26 cellular contexts compared by ENCODE assay signal in genomic region chr10:7315906-7316305, GRCh38.
DNase-seq lines count a peak whose midpoint lies in the region; ATAC-seq and TF ChIP-seq lines count a peak whose summit lies in the region.
"Had no signal": no experiment of that assay in that cellular context is flagged by ENCODE, and none has a peak within 500 bp of the region (broad histone marks: within the 10 kb centered on the region; RNA-seq: fewer than 3 reads in every experiment).

No MANE protein-coding gene starts in this region.

- peak overlapping the region; percentile 46 for H3K27ac Mint-ChIP-seq in activated naive CD8-positive, alpha-beta T cell treated with anti-CD3 and anti-CD28 coated beads, Interleukin-2, amount 10 ng/mL, durations not matched to agents 7 days and 5 days
- H3K27ac Mint-ChIP-seq in stimulated activated effector memory CD8-positive, alpha-beta T cell treated with anti-CD3 and anti-CD28 coated beads, Interleukin-12 subunit alpha, Interleukin-12 subunit beta, amount 100 ng/mL, for 72 hours, result peak overlapping the region; percentile 90
- no peak overlapping the region for H3K27ac Mint-ChIP-seq in stimulated activated naive CD8-positive, alpha-beta T cell treated with anti-CD3 and anti-CD28 coated beads, Interleukin-15, amount 100 ng/mL, for 72 hours
- H3K27ac Mint-ChIP-seq: activated CD4-positive, alpha-beta memory T cell treated with anti-CD3 and anti-CD28 coated beads, Interleukin-2, amount 10 ng/mL, durations not matched to agents 7 days and 5 days had no signal

- POLR2A ChIA-PET in activated naive CD8-positive, alpha-beta T cell treated with anti-CD3 and anti-CD28 coated beads, Interleukin-2, amount 10 ng/mL, durations not matched to agents 7 days and 5 days (lab: Charles Lee), result no interaction called here

- peaks cover 52% of the 10 kb centered on the region for H3K4me1 Mint-ChIP-seq in activated naive CD8-positive, alpha-beta T cell treated with anti-CD3 and anti-CD28 coated beads, Interleukin-2, amount 10 ng/mL, durations not matched to agents 7 days and 5 days
- H3K4me1 Mint-ChIP-seq in stimulated activated effector memory CD8-positive, alpha-beta T cell treated with anti-CD3 and anti-CD28 coated beads, Interleukin-12 subunit alpha, Interleukin-12 subunit beta, amount 100 ng/mL, for 72 hours, result peaks cover 79% of the 10 kb centered on the region
- peaks cover 79% of the 10 kb centered on the region for H3K4me1 Mint-ChIP-seq in stimulated activated naive CD8-positive, alpha-beta T cell treated with anti-CD3 and anti-CD28 coated beads, Interleukin-15, amount 100 ng/mL, for 72 hours

- DNase-seq in Right ventricle myocardium inferior (ENCODE audit: missing footprints) (no peak), cardiac septum (ENCODE audit: low spot score) (no peak), fibroblast of villous mesenchyme (ENCODE audit: low read depth) (peak; percentile 35), H4 (ENCODE audit: low spot score) (no peak)
- no peak for DNase-seq in activated naive CD8-positive, alpha-beta T cell treated with anti-CD3 and anti-CD28 coated beads, Interleukin-2, amount 10 ng/mL, durations not matched to agents 7 days and 5 days
- no peak for DNase-seq in stimulated activated effector memory CD8-positive, alpha-beta T cell treated with anti-CD3 and anti-CD28 coated beads, Interleukin-12 subunit alpha, Interleukin-12 subunit beta, amount 100 ng/mL, for 72 hours (ENCODE audit: low spot score in 2 of 2)
- DNase-seq in stimulated activated CD4-positive, alpha-beta T cell treated with anti-CD3 and anti-CD28 coated beads, Interleukin-4, amount 100 ng/mL, for 1 hour, result no peak
- no peak for DNase-seq in stimulated activated naive CD8-positive, alpha-beta T cell treated with anti-CD3 and anti-CD28 coated beads, Interleukin-15, amount 100 ng/mL, for 72 hours
- DNase-seq: activated CD4-positive, alpha-beta memory T cell treated with anti-CD3 and anti-CD28 coated beads, Interleukin-2, amount 10 ng/mL, durations not matched to agents 7 days and 5 days; activated CD8-positive, alpha-beta memory T cell treated with anti-CD3 and anti-CD28 coated beads, Interleukin-2, amount 50 U/mL, for 4 hours; activated effector memory CD4-positive, alpha-beta T cell treated with Interleukin-2 at 50 U/mL for 16 hours; Caco-2; DMS53; GM23248; left ventricle myocardium inferior; NCI-H1417 treated with DMSO at 0.1 percent for 48 hours; NCI-H2029 treated with DMSO at 0.1 percent for 48 hours; NCI-H524 treated with DMSO at 0.1 percent for 48 hours; nucleus accumbens; OCI-M1; stimulated activated CD4-positive, alpha-beta T cell treated with anti-CD3 and anti-CD28 coated beads, Interleukin-4, amount 100 ng/mL, for 4 hours; substantia nigra; T-cell; trophoblast cell had no signal

- no peaks in the 10 kb centered on the region for H3K27me3 Mint-ChIP-seq in activated naive CD8-positive, alpha-beta T cell treated with anti-CD3 and anti-CD28 coated beads, Interleukin-2, amount 10 ng/mL, durations not matched to agents 7 days and 5 days
- H3K27me3 Mint-ChIP-seq in stimulated activated naive CD8-positive, alpha-beta T cell treated with anti-CD3 and anti-CD28 coated beads, Interleukin-15, amount 100 ng/mL, for 72 hours, result no peaks in the 10 kb centered on the region
- H3K27me3 Mint-ChIP-seq: activated CD4-positive, alpha-beta memory T cell treated with anti-CD3 and anti-CD28 coated beads, Interleukin-2, amount 10 ng/mL, durations not matched to agents 7 days and 5 days; brain; T-cell had no signal

- peak; percentile 35 for ATAC-seq in Right ventricle myocardium inferior
- ATAC-seq in activated naive CD8-positive, alpha-beta T cell treated with anti-CD3 and anti-CD28 coated beads, Interleukin-2, amount 10 ng/mL, durations not matched to agents 7 days and 5 days (ENCODE audit: low read depth), result no peak
- no peak for ATAC-seq in stimulated activated effector memory CD8-positive, alpha-beta T cell treated with anti-CD3 and anti-CD28 coated beads, Interleukin-12 subunit alpha, Interleukin-12 subunit beta, amount 100 ng/mL, for 72 hours
- no peak for ATAC-seq in stimulated activated naive CD8-positive, alpha-beta T cell treated with anti-CD3 and anti-CD28 coated beads, Interleukin-15, amount 100 ng/mL, for 72 hours
- ATAC-seq: T-cell had no signal

- H3K4me3 Mint-ChIP-seq in activated naive CD8-positive, alpha-beta T cell treated with anti-CD3 and anti-CD28 coated beads, Interleukin-2, amount 10 ng/mL, durations not matched to agents 7 days and 5 days, result no peak overlapping the region
- H3K4me3 Mint-ChIP-seq in stimulated activated effector memory CD8-positive, alpha-beta T cell treated with anti-CD3 and anti-CD28 coated beads, Interleukin-12 subunit alpha, Interleukin-12 subunit beta, amount 100 ng/mL, for 72 hours, result no peak overlapping the region
- no peak overlapping the region for H3K4me3 Mint-ChIP-seq in stimulated activated naive CD8-positive, alpha-beta T cell treated with anti-CD3 and anti-CD28 coated beads, Interleukin-15, amount 100 ng/mL, for 72 hours
- H3K4me3 Mint-ChIP-seq: activated CD4-positive, alpha-beta memory T cell treated with anti-CD3 and anti-CD28 coated beads, Interleukin-2, amount 10 ng/mL, durations not matched to agents 7 days and 5 days; brain; T-cell had no signal

- intact Hi-C loops in Right ventricle myocardium inferior (cut with DNase I), result loop anchor here (10.0 kb wide), 1 partner anchor 51 kb away; no protein-coding TSS in a partner anchor
- intact Hi-C loops in cardiac septum (cut with DNase I), result no loop called here

- no peaks in the 10 kb centered on the region for H3K9me3 Mint-ChIP-seq in activated naive CD8-positive, alpha-beta T cell treated with anti-CD3 and anti-CD28 coated beads, Interleukin-2, amount 10 ng/mL, durations not matched to agents 7 days and 5 days
- no peaks in the 10 kb centered on the region for H3K9me3 Mint-ChIP-seq in stimulated activated effector memory CD8-positive, alpha-beta T cell treated with anti-CD3 and anti-CD28 coated beads, Interleukin-12 subunit alpha, Interleukin-12 subunit beta, amount 100 ng/mL, for 72 hours
- H3K9me3 Mint-ChIP-seq in stimulated activated naive CD8-positive, alpha-beta T cell treated with anti-CD3 and anti-CD28 coated beads, Interleukin-15, amount 100 ng/mL, for 72 hours, result no peaks in the 10 kb centered on the region
- H3K9me3 Mint-ChIP-seq: activated CD4-positive, alpha-beta memory T cell treated with anti-CD3 and anti-CD28 coated beads, Interleukin-2, amount 10 ng/mL, durations not matched to agents 7 days and 5 days; T-cell had no signal

- H3K36me3 Mint-ChIP-seq in activated naive CD8-positive, alpha-beta T cell treated with anti-CD3 and anti-CD28 coated beads, Interleukin-2, amount 10 ng/mL, durations not matched to agents 7 days and 5 days, result peaks cover 45% of the 10 kb centered on the region
- peaks cover 10% of the 10 kb centered on the region for H3K36me3 Mint-ChIP-seq in stimulated activated effector memory CD8-positive, alpha-beta T cell treated with anti-CD3 and anti-CD28 coated beads, Interleukin-12 subunit alpha, Interleukin-12 subunit beta, amount 100 ng/mL, for 72 hours
- H3K36me3 Mint-ChIP-seq: brain had no signal

- H3K4me3 ChIP-seq in fibroblast of villous mesenchyme (ENCODE audit: low read depth, low read length), result no peak overlapping the region
- H3K4me3 ChIP-seq: BLaER1, GM23248, left ventricle myocardium inferior had no signal

- no peak for TF ChIP-seq CTCF in fibroblast of villous mesenchyme (IDR thresholded peaks at IDR 0.05; ENCODE audit: insufficient read depth, low read depth, low read length)

Comparison
In these comparisons a context has a peak if more than half of its experiments do, and no peak if none do; other contexts are left out.
1. H3K27ac Mint-ChIP-seq: peak in activated naive CD8-positive, alpha-beta T cell treated with anti-CD3 and anti-CD28 coated beads, Interleukin-2, amount 10 ng/mL, durations not matched to agents 7 days and 5 days (single experiment) and stimulated activated effector memory CD8-positive, alpha-beta T cell treated with anti-CD3 and anti-CD28 coated beads, Interleukin-12 subunit alpha, Interleukin-12 subunit beta, amount 100 ng/mL, for 72 hours (single experiment); none in stimulated activated naive CD8-positive, alpha-beta T cell treated with anti-CD3 and anti-CD28 coated beads, Interleukin-15, amount 100 ng/mL, for 72 hours (0 of 2).